9 cellular contexts compared by ENCODE assay signal in genomic region chr3:172096881-172097420, GRCh38. TPM values are rescaled to one million over a fixed set of nuclear protein-coding genes. Genes with fewer than 3 reads are reported as not detected.
DNase-seq lines count a peak whose midpoint lies in the region; ATAC-seq and TF ChIP-seq lines count a peak whose summit lies in the region.
"Had no signal": no experiment of that assay in that cellular context is flagged by ENCODE, and none has a peak within 500 bp of the region (broad histone marks: within the 10 kb centered on the region; RNA-seq: fewer than 3 reads in every experiment).

No MANE protein-coding gene starts in this region.

- peaks cover 48% of the 10 kb centered on the region for H4K20me1 ChIP-seq in PC-3 (ENCODE audit: low read length)
- peaks cover 2% of the 10 kb centered on the region for H4K20me1 ChIP-seq in fibroblast of lung (ENCODE audit: control insufficient read depth, extremely low read depth, insufficient read depth, low read length)

- H3K79me2 ChIP-seq in PC-3 (ENCODE audit: low read length) (peaks cover 89% of the 10 kb centered on the region), fibroblast of lung (ENCODE audit: control insufficient read depth, insufficient read depth, low read length) (peaks cover 81% of the 10 kb centered on the region)

- H3K36me3 ChIP-seq in PC-3 (ENCODE audit: low read depth, low read length) (peaks cover 4% of the 10 kb centered on the region; the same call in 1 of the 2 replicates), fibroblast of lung (ENCODE audit: control insufficient read depth, insufficient read depth, low read length) (no peaks in the 10 kb centered on the region)
- H3K36me3 ChIP-seq: adrenal gland had no signal

- no peaks in the 10 kb centered on the region for H3F3A ChIP-seq in PC-3 (ENCODE audit: low read length, unreplicated experiment)

- BruUV-seq in PC-3 (replicated peaks; lab: Mats Ljungman, UMichigan): no TSS peak

- H3K27ac ChIP-seq in PC-3 (ENCODE audit: low read length) (0 out of 2 replicates have a peak overlapping the region, but pooled peaks have one; percentile 0), fibroblast of lung (ENCODE audit: insufficient read depth, low read length) (no peak overlapping the region)
- H3K27ac ChIP-seq: adrenal gland had no signal

- TF ChIP-seq CTCF in PC-3 (conservative IDR thresholded peaks at IDR 0.05; ENCODE audit: low read depth, low read length) (no peak), fibroblast of lung (conservative IDR thresholded peaks at IDR 0.05 in 1 of 2, IDR thresholded peaks at IDR 0.05 in 1 of 2; ENCODE audit: low read depth in 1 of 2, low read length in 2 of 2) (no peak), omental fat pad (IDR thresholded peaks at IDR 0.05) (no peak)

- H3K9me3 ChIP-seq in PC-3 (ENCODE audit: low read length): no peaks in the 10 kb centered on the region
- H3K9me3 ChIP-seq in fibroblast of lung (ENCODE audit: control insufficient read depth, insufficient read depth, low read depth, low read length): no peaks in the 10 kb centered on the region
- H3K9me3 ChIP-seq: adrenal gland had no signal

- POLR2A ChIA-PET in PC-3 (lab: Charles Lee; ENCODE audit: unreplicated experiment): no interaction called here

- ATAC-seq in PC-3 (peak; percentile 83), omental fat pad (ENCODE audit: low FRiP score) (peak; percentile 86), HG02870 (IDR thresholded peaks at IDR 0.05; ENCODE audit: unreplicated experiment) (no peak), GM21723 (IDR thresholded peaks at IDR 0.05; ENCODE audit: unreplicated experiment) (no peak)

- CTCF ChIA-PET in PC-3 (lab: Charles Lee): no interaction called here

- H3K4me2 ChIP-seq in PC-3 (ENCODE audit: low read length) (peak overlapping the region; percentile 15), fibroblast of lung (ENCODE audit: extremely low read depth, insufficient read depth, low read length) (no peak overlapping the region)

- H2AFZ ChIP-seq in PC-3 (ENCODE audit: low read length) (no peak overlapping the region), fibroblast of lung (ENCODE audit: low read length) (no peak overlapping the region)

- H3K4me1 ChIP-seq in PC-3 (ENCODE audit: insufficient read depth, low read length) (peaks cover 25% of the 10 kb centered on the region), fibroblast of lung (ENCODE audit: control insufficient read depth, extremely low read depth, insufficient read depth, low read length) (peaks cover 7% of the 10 kb centered on the region)

- peak; percentile 33 for DNase-seq in GM04503 (ENCODE audit: low read depth)
- DNase-seq in PC-3: peak; percentile 88
- DNase-seq in fibroblast of lung (ENCODE audit: low read depth in 2 of 2): peak; percentile 74 to 89
- no peak for DNase-seq in omental fat pad (ENCODE audit: low spot score)
- DNase-seq in NCI-H2171 (lab: John Stamatoyannopoulos, UW): no peak
- no peak for DNase-seq in NCI-H1105 (lab: John Stamatoyannopoulos, UW)
- DNase-seq: adrenal gland had no signal

- intact Hi-C loops in PC-3 (cut with micrococcal nuclease): no loop called here

- no peaks in the 10 kb centered on the region for H3K9me2 ChIP-seq in PC-3 (replicated peaks; ENCODE audit: low read length)

- no peak overlapping the region for H3K4me3 ChIP-seq in PC-3 (ENCODE audit: low read length)
- H3K4me3 ChIP-seq in fibroblast of lung (replicated peaks in 1 of 4; ENCODE audit: control extremely low read depth in 1 of 4, insufficient read depth in 1 of 4, low read depth in 3 of 4, low read length in 4 of 4): no peak overlapping the region
- H3K4me3 ChIP-seq: adrenal gland had no signal

- H3K9ac ChIP-seq in PC-3 (ENCODE audit: low read length) (no peak overlapping the region), fibroblast of lung (ENCODE audit: insufficient read depth, low read length) (no peak overlapping the region)

- H3K27me3 ChIP-seq in PC-3 (ENCODE audit: low read length) (no peaks in the 10 kb centered on the region), fibroblast of lung (ENCODE audit: control insufficient read depth, insufficient read depth, low read length) (no peaks in the 10 kb centered on the region)
- H3K27me3 ChIP-seq: adrenal gland had no signal

RNA-seq across cellular contexts. Expression of gene FNDC3B, which starts 57.6 kb away (rescaled TPM):
- 48.6 and 56.3 TPM in 2 replicates for total RNA-seq in PC-3 (2014; rRNA removed)
- total RNA-seq in fibroblast of lung: 47.5 and 76.8 TPM in 2 replicates
- polyA plus RNA-seq in fibroblast of lung: 19.5 and 26.1 TPM in 2 replicates
- 41.6 and 71.2 TPM in 2 replicates for polyA plus RNA-seq in fibroblast of lung (2012)
- 279 and 321 TPM in 2 replicates for polyA minus RNA-seq in fibroblast of lung (ENCODE audit: low replicate concordance)
- 100 to 1,000 TPM; 114 to 217 (median 164) TPM for total RNA-seq in omental fat pad

Comparison
In these comparisons a context has a peak if more than half of its experiments do, and no peak if none do; other contexts are left out.
1. DNase-seq: peak in GM04503 (single experiment), PC-3 (single experiment) and fibroblast of lung (2 of 2); none in omental fat pad (single experiment), NCI-H2171 (single experiment) and NCI-H1105 (single experiment).
2. ATAC-seq: peak in PC-3 (single experiment) and omental fat pad (single experiment); none in HG02870 (single experiment) and GM21723 (single experiment).